Comparison of ENCODE assay signal across 12 cellular contexts in genomic region chr12:44654641-44655625, GRCh38.
DNase-seq lines count a peak whose midpoint lies in the region; ATAC-seq, FAIRE-seq and TF ChIP-seq lines count a peak whose summit lies in the region.
"Had no signal": no experiment of that assay in that cellular context is flagged by ENCODE, and none has a peak within 500 bp of the region (broad histone marks: within the 10 kb centered on the region; RNA-seq: fewer than 3 reads in every experiment).

No MANE protein-coding gene starts in this region.

- peak overlapping the region; percentile 1 for H3K27ac Mint-ChIP-seq in activated CD4-positive, alpha-beta T cell treated with anti-CD3 and anti-CD28 coated beads, Interleukin-2, amount 10 ng/mL, durations not matched to agents 24 days and 14 days

- DNase-seq in activated CD4-positive, alpha-beta T cell treated with anti-CD3 and anti-CD28 coated beads, Interleukin-2, amount 10 ng/mL, durations not matched to agents 24 days and 14 days, result no peak
- no peak for DNase-seq in activated CD4-positive, alpha-beta T cell treated with anti-CD3 and anti-CD28 coated beads, Interleukin-2, amount 50 U/mL, for 48 hours
- DNase-seq in OCI-M1 (lab: John Stamatoyannopoulos, UW), result peak; percentile 56
- peak; percentile 59 for DNase-seq in inferior parietal cortex (ENCODE audit: extremely low spot score)
- no peak for DNase-seq in DMS79 (lab: John Stamatoyannopoulos, UW)
- no peak for DNase-seq in RCC 7860 (ENCODE audit: low spot score)
- no peak for DNase-seq in pancreas
- DNase-seq in cortex of kidney (lab: John Stamatoyannopoulos, UW), result no peak
- DNase-seq: EL, heart left ventricle, mammary epithelial cell had no signal

- H3K4me1 ChIP-seq in pancreas, result no peaks in the 10 kb centered on the region
- H3K4me1 ChIP-seq: heart left ventricle, suprapubic skin had no signal

- no peaks in the 10 kb centered on the region for H3K9me3 ChIP-seq in pancreas
- H3K9me3 ChIP-seq: suprapubic skin had no signal

- no peaks in the 10 kb centered on the region for H3K27me3 Mint-ChIP-seq in activated CD4-positive, alpha-beta T cell treated with anti-CD3 and anti-CD28 coated beads, Interleukin-2, amount 10 ng/mL, durations not matched to agents 24 days and 14 days

- H3K27ac ChIP-seq in pancreas, result no peak overlapping the region
- H3K27ac ChIP-seq: heart left ventricle, suprapubic skin had no signal

- intact Hi-C loops in activated CD4-positive, alpha-beta T cell treated with anti-CD3 and anti-CD28 coated beads, Interleukin-2, amount 10 ng/mL, durations not matched to agents 24 days and 14 days (cut with micrococcal nuclease), result no loop called here
- intact Hi-C loops in pancreas (cut with DNase I), result no loop called here

- no peak for TF ChIP-seq CTCF in pancreas (IDR thresholded peaks at IDR 0.05)

- H3K4me3 Mint-ChIP-seq in activated CD4-positive, alpha-beta T cell treated with anti-CD3 and anti-CD28 coated beads, Interleukin-2, amount 10 ng/mL, durations not matched to agents 24 days and 14 days, result no peak overlapping the region

- ATAC-seq in pancreas, result no peak
- ATAC-seq: heart left ventricle had no signal

- H3K36me3 Mint-ChIP-seq in activated CD4-positive, alpha-beta T cell treated with anti-CD3 and anti-CD28 coated beads, Interleukin-2, amount 10 ng/mL, durations not matched to agents 24 days and 14 days (ENCODE audit: low read depth), result peaks cover 4% of the 10 kb centered on the region

- no peaks in the 10 kb centered on the region for H3K36me3 ChIP-seq in pancreas
- H3K36me3 ChIP-seq: heart left ventricle, suprapubic skin had no signal

- 17 to 23% methylated on average over 12 of the region's 12 CpGs for WGBS in pancreas, 2 donors

- FAIRE-seq in RCC 7860 (lab: Jason Lieb, UNC) (no peak), pancreas (lab: Jason Lieb, UNC) (no peak)

- H3K9me3 Mint-ChIP-seq in activated CD4-positive, alpha-beta T cell treated with anti-CD3 and anti-CD28 coated beads, Interleukin-2, amount 10 ng/mL, durations not matched to agents 24 days and 14 days, result peaks cover 7% of the 10 kb centered on the region

- no peak overlapping the region for H3K4me3 ChIP-seq in pancreas
- H3K4me3 ChIP-seq: heart left ventricle, suprapubic skin had no signal

- no peaks in the 10 kb centered on the region for H3K4me1 Mint-ChIP-seq in activated CD4-positive, alpha-beta T cell treated with anti-CD3 and anti-CD28 coated beads, Interleukin-2, amount 10 ng/mL, durations not matched to agents 24 days and 14 days

- no peaks in the 10 kb centered on the region for H3K27me3 ChIP-seq in pancreas
- H3K27me3 ChIP-seq: suprapubic skin had no signal

Comparison
In these comparisons a context has a peak if more than half of its experiments do, and no peak if none do; other contexts are left out.
1. DNase-seq: peak in OCI-M1 (single experiment) and inferior parietal cortex (single experiment); none in activated CD4-positive, alpha-beta T cell treated with anti-CD3 and anti-CD28 coated beads, Interleukin-2, amount 10 ng/mL, durations not matched to agents 24 days and 14 days (single experiment), activated CD4-positive, alpha-beta T cell treated with anti-CD3 and anti-CD28 coated beads, Interleukin-2, amount 50 U/mL, for 48 hours (0 of 2), DMS79 (single experiment), RCC 7860 (single experiment), pancreas (0 of 6) and cortex of kidney (single experiment).